8 cellular contexts compared by ENCODE assay signal in genomic region chr20:38674178-38675133, GRCh38. TPM values are rescaled to one million over a fixed set of nuclear protein-coding genes. Genes with fewer than 3 reads are reported as not detected.
DNase-seq lines count a peak whose midpoint lies in the region; ATAC-seq and TF ChIP-seq lines count a peak whose summit lies in the region.

No MANE protein-coding gene starts in this region.

- ATAC-seq in GM18498 (IDR thresholded peaks at IDR 0.05; ENCODE audit: unreplicated experiment) (peak; percentile 81), right lobe of liver (peak; percentile 71 to 91 (median 81)), HG03469 (IDR thresholded peaks at IDR 0.05; ENCODE audit: unreplicated experiment) (no peak)

- TF ChIP-seq POLR2A in right lobe of liver (IDR thresholded peaks at IDR 0.05): no peak

- TF ChIP-seq CTCF in colonic mucosa (IDR thresholded peaks at IDR 0.05): no peak
- no peak for TF ChIP-seq CTCF in right lobe of liver (IDR thresholded peaks at IDR 0.05)

- H3K36me3 ChIP-seq in colonic mucosa (no peaks in the 10 kb centered on the region), right lobe of liver (no peaks in the 10 kb centered on the region)

- H3K36me3 Mint-ChIP-seq in IgD-negative memory B cell: no peaks in the 10 kb centered on the region

- H3K9ac ChIP-seq in colonic mucosa (ENCODE audit: low read depth in 2 of 2, low read length in 2 of 2): peak overlapping the region in 1 of 2 donors; percentile 20

- H3K4me3 Mint-ChIP-seq in IgD-negative memory B cell: peak overlapping the region; percentile 84 to 92 (median 90)

- DNase-seq in activated CD4-positive, alpha-beta T cell treated with anti-CD3 and anti-CD28 coated beads for 4 hours: peak; percentile 58 to 60
- DNase-seq in colonic mucosa (peak; percentile 49), right lobe of liver (peak in 1 of 3 donors; percentile 56), SIG-M5 (lab: John Stamatoyannopoulos, UW) (no peak)
- peak; percentile 57 to 67 for DNase-seq in stimulated activated CD4-positive, alpha-beta T cell treated with anti-CD3 and anti-CD28 coated beads, Interleukin-4, amount 100 ng/mL, for 4 hours

- peaks cover 3 to 5% (median 5%) of the 10 kb centered on the region in 3 donors for H3K4me1 Mint-ChIP-seq in IgD-negative memory B cell

- peaks cover 13% of the 10 kb centered on the region for H3K27me3 ChIP-seq in colonic mucosa
- peaks cover 0 to 13% of the 10 kb centered on the region in 2 donors for H3K27me3 ChIP-seq in right lobe of liver

- H3K4me1 ChIP-seq in colonic mucosa (no peaks in the 10 kb centered on the region), right lobe of liver (peaks cover 0 to 7% (median 0%) of the 10 kb centered on the region in 4 donors)

- intact Hi-C loops in colonic mucosa (cut with DNase I) (no loop called here), right lobe of liver (cut with DNase I) (no loop called here)

- H3K27ac ChIP-seq in colonic mucosa: no peak overlapping the region
- no peak overlapping the region for H3K27ac ChIP-seq in right lobe of liver

- H3K4me3 ChIP-seq in colonic mucosa (peak overlapping the region; percentile 46), right lobe of liver (peak overlapping the region; percentile 23 to 37 (median 26))

- no peak overlapping the region for H3K27ac Mint-ChIP-seq in IgD-negative memory B cell

- WGBS in right lobe of liver (ENCODE audit: insufficient coverage, low coverage, low lambda C conversion rate, missing lambda C conversion rate): 17% methylated on average over 24 of the region's 83 CpGs

- H3K9me3 ChIP-seq in colonic mucosa: no peaks in the 10 kb centered on the region
- H3K9me3 ChIP-seq in right lobe of liver: no peaks in the 10 kb centered on the region

- H3K27me3 Mint-ChIP-seq in IgD-negative memory B cell: peaks cover 29% of the 10 kb centered on the region

- peaks cover 0 to 3% (median 0%) of the 10 kb centered on the region in 3 donors for H3K9me3 Mint-ChIP-seq in IgD-negative memory B cell

RNA-seq across cellular contexts. Expression of gene SLC32A1, which starts 49.8 kb away (rescaled TPM):
- polyA plus RNA-seq in IgD-negative memory B cell: not detected
- total RNA-seq in colonic mucosa (not detected), right lobe of liver (not detected)
